In genomic region chr11:34203377-34203801, GRCh38 we compare ENCODE assay signal across 17 cellular contexts.
DNase-seq lines count a peak whose midpoint lies in the region; ATAC-seq, FAIRE-seq and TF ChIP-seq lines count a peak whose summit lies in the region.
"Had no signal": no experiment of that assay in that cellular context is flagged by ENCODE, and none has a peak within 500 bp of the region (broad histone marks: within the 10 kb centered on the region; RNA-seq: fewer than 3 reads in every experiment).

No MANE protein-coding gene starts in this region.

- peaks cover 21% of the 10 kb centered on the region for H3K27me3 Mint-ChIP-seq in activated naive CD4-positive, alpha-beta T cell treated with anti-CD3 and anti-CD28 coated beads, Interleukin-2, amount 10 ng/mL, durations not matched to agents 7 days and 5 days
- peaks cover 29% of the 10 kb centered on the region for H3K27me3 Mint-ChIP-seq in nephron progenitor cell (ENCODE audit: low read depth, poor library complexity)
- H3K27me3 Mint-ChIP-seq in chondrocyte (ENCODE audit: low read depth): no peaks in the 10 kb centered on the region

- no peaks in the 10 kb centered on the region for H3K9me3 Mint-ChIP-seq in activated naive CD4-positive, alpha-beta T cell treated with anti-CD3 and anti-CD28 coated beads, Interleukin-2, amount 10 ng/mL, durations not matched to agents 7 days and 5 days
- H3K9me3 Mint-ChIP-seq in nephron progenitor cell: no peaks in the 10 kb centered on the region
- H3K9me3 Mint-ChIP-seq in chondrocyte (ENCODE audit: low read depth): no peaks in the 10 kb centered on the region

- no peak overlapping the region for H3K4me3 Mint-ChIP-seq in activated naive CD4-positive, alpha-beta T cell treated with anti-CD3 and anti-CD28 coated beads, Interleukin-2, amount 10 ng/mL, durations not matched to agents 7 days and 5 days
- H3K4me3 Mint-ChIP-seq in nephron progenitor cell: no peak overlapping the region
- H3K4me3 Mint-ChIP-seq in chondrocyte (ENCODE audit: unreplicated experiment): no peak overlapping the region

- H3K4me3 ChIP-seq in tibial nerve: no peak overlapping the region
- H3K4me3 ChIP-seq: SK-N-MC, upper lobe of left lung had no signal

- no peaks in the 10 kb centered on the region for H3K9me3 ChIP-seq in tibial nerve
- H3K9me3 ChIP-seq: upper lobe of left lung had no signal

- WGBS in tibial nerve, 2 donors: 79 to 81% methylated on average over 5 of the region's 5 CpGs

- peak; percentile 25 for DNase-seq in activated naive CD4-positive, alpha-beta T cell treated with anti-CD3 and anti-CD28 coated beads, Interleukin-2, amount 10 ng/mL, durations not matched to agents 7 days and 5 days
- no peak for DNase-seq in activated naive CD4-positive, alpha-beta T cell (lab: John Stamatoyannopoulos, UW)
- DNase-seq in RCC 7860 (ENCODE audit: low spot score) (peak; percentile 15), nephron progenitor cell (no peak), tibial nerve (ENCODE audit: low spot score in 2 of 2) (no peak), chondrocyte (ENCODE audit: low spot score) (no peak), cerebellar cortex (ENCODE audit: low spot score) (no peak)
- DNase-seq: ACHN; brain microvascular endothelial cell; effector CD4-positive, alpha-beta T cell; foreskin fibroblast; MV-4-11; NCI-H2171; upper lobe of left lung had no signal

- H3K27ac ChIP-seq in tibial nerve: no peak overlapping the region
- H3K27ac ChIP-seq: brain microvascular endothelial cell, SK-N-MC, upper lobe of left lung had no signal

- H3K4me1 ChIP-seq in tibial nerve: peaks cover 0 to 12% (median 6%) of the 10 kb centered on the region in 4 donors
- H3K4me1 ChIP-seq: upper lobe of left lung had no signal

- no peaks in the 10 kb centered on the region for H3K27me3 ChIP-seq in tibial nerve
- H3K27me3 ChIP-seq: brain microvascular endothelial cell, upper lobe of left lung had no signal

- H3K4me1 Mint-ChIP-seq in activated naive CD4-positive, alpha-beta T cell treated with anti-CD3 and anti-CD28 coated beads, Interleukin-2, amount 10 ng/mL, durations not matched to agents 7 days and 5 days: peaks cover 23% of the 10 kb centered on the region
- H3K4me1 Mint-ChIP-seq in nephron progenitor cell (peaks cover 93% of the 10 kb centered on the region), chondrocyte (ENCODE audit: low read depth) (peaks cover 22% of the 10 kb centered on the region)

- no peaks in the 10 kb centered on the region for H3K36me3 Mint-ChIP-seq in activated naive CD4-positive, alpha-beta T cell treated with anti-CD3 and anti-CD28 coated beads, Interleukin-2, amount 10 ng/mL, durations not matched to agents 7 days and 5 days
- H3K36me3 Mint-ChIP-seq in nephron progenitor cell (ENCODE audit: low read depth): no peaks in the 10 kb centered on the region
- H3K36me3 Mint-ChIP-seq in chondrocyte (ENCODE audit: low read depth): peaks cover 3% of the 10 kb centered on the region

- TF ChIP-seq EP300 in tibial nerve (IDR thresholded peaks at IDR 0.05): no peak

- ATAC-seq in HG02642 (IDR thresholded peaks at IDR 0.05; ENCODE audit: poor library complexity, unreplicated experiment): peak; percentile 54

- no peak overlapping the region for H3K27ac Mint-ChIP-seq in activated naive CD4-positive, alpha-beta T cell treated with anti-CD3 and anti-CD28 coated beads, Interleukin-2, amount 10 ng/mL, durations not matched to agents 7 days and 5 days
- H3K27ac Mint-ChIP-seq in nephron progenitor cell (peak overlapping the region; percentile 76), chondrocyte (ENCODE audit: unreplicated experiment) (no peak overlapping the region)

- H3K36me3 ChIP-seq in tibial nerve: peaks cover 0 to 20% (median 0%) of the 10 kb centered on the region in 3 donors
- H3K36me3 ChIP-seq: brain microvascular endothelial cell, upper lobe of left lung had no signal

- FAIRE-seq in RCC 7860 (lab: Jason Lieb, UNC): no peak
- FAIRE-seq: islet of Langerhans had no signal

- no peak for TF ChIP-seq CTCF in nephron progenitor cell (IDR thresholded peaks at IDR 0.05)
- no peak for TF ChIP-seq CTCF in tibial nerve (IDR thresholded peaks at IDR 0.05)
- TF ChIP-seq CTCF in chondrocyte (IDR thresholded peaks at IDR 0.05): no peak

- TF ChIP-seq POLR2A in tibial nerve (IDR thresholded peaks at IDR 0.05): no peak

- CTCF ChIA-PET in activated naive CD4-positive, alpha-beta T cell treated with anti-CD3 and anti-CD28 coated beads, Interleukin-2, amount 10 ng/mL, durations not matched to agents 7 days and 5 days (lab: Charles Lee): interaction anchor here (1.3 to 1.4 kb wide), 2 partner anchors 26 to 29 kb away, joined by 3 to 5 read pairs; no protein-coding TSS in a partner anchor

Comparison
In these comparisons a context has a peak if more than half of its experiments do, and no peak if none do; other contexts are left out.
1. DNase-seq: peak in activated naive CD4-positive, alpha-beta T cell treated with anti-CD3 and anti-CD28 coated beads, Interleukin-2, amount 10 ng/mL, durations not matched to agents 7 days and 5 days (single experiment) and RCC 7860 (single experiment); none in activated naive CD4-positive, alpha-beta T cell (0 of 4), nephron progenitor cell (single experiment), tibial nerve (0 of 2), chondrocyte (single experiment) and cerebellar cortex (single experiment).